ENCODE assay signal across 11 cellular contexts in genomic region chr5:77518304-77518703, GRCh38. TPM values are rescaled to one million over a fixed set of nuclear protein-coding genes. Genes with fewer than 3 reads are reported as not detected.
A peak's percentile ranks its signal among the peaks of the same experiment; 100 is the strongest.
DNase-seq lines count a peak whose midpoint lies in the region; TF ChIP-seq lines count a peak whose summit lies in the region.
"Had no signal": no experiment of that assay in that cellular context is flagged by ENCODE, and none has a peak within 500 bp of the region (broad histone marks: within the 10 kb centered on the region; RNA-seq: fewer than 3 reads in every experiment).

No MANE protein-coding gene starts in this region.

- peaks cover 2% of the 10 kb centered on the region for H3K4me1 Mint-ChIP-seq in neural progenitor cell
- H3K4me1 Mint-ChIP-seq: B cell had no signal

- no peaks in the 10 kb centered on the region for H3K9me3 ChIP-seq in neural progenitor cell (ENCODE audit: low read depth)
- H3K9me3 ChIP-seq: vagina had no signal

- H2AFZ ChIP-seq in neural progenitor cell (replicated peaks), result no peak overlapping the region

- peak; percentile 17 for DNase-seq in NCI-H2171 treated with DMSO at 0.1 percent for 48 hours (lab: John Stamatoyannopoulos, UW)
- DNase-seq in NCI-H2171 (lab: John Stamatoyannopoulos, UW), result no peak
- peak; percentile 13 for DNase-seq in MV-4-11 (lab: John Stamatoyannopoulos, UW)
- DNase-seq in neural progenitor cell (ENCODE audit: low spot score), result peak; percentile 58
- no peak for DNase-seq in activated CD4-positive, alpha-beta T cell treated with anti-CD3 and anti-CD28 coated beads, Interleukin-2, amount 50 U/mL, for 1 hour
- no peak for DNase-seq in ureter (ENCODE audit: low spot score)
- DNase-seq in activated T-cell treated with anti-CD3 and anti-CD28 coated beads for 4 hours, result no peak
- DNase-seq: activated effector memory CD4-positive, alpha-beta T cell treated with Interleukin-2 at 50 U/mL for 16 hours had no signal

- H3K36me3 Mint-ChIP-seq in neural progenitor cell, result no peaks in the 10 kb centered on the region

- no peaks in the 10 kb centered on the region for H3K27me3 Mint-ChIP-seq in neural progenitor cell (ENCODE audit: insufficient read depth, low read depth)

- H3K4me2 ChIP-seq in neural progenitor cell, result no peak overlapping the region

- no peaks in the 10 kb centered on the region for H3K36me3 ChIP-seq in neural progenitor cell
- H3K36me3 ChIP-seq: vagina had no signal

- no peak overlapping the region for H3K9ac ChIP-seq in neural progenitor cell

- no peak overlapping the region for H3K4me3 ChIP-seq in neural progenitor cell
- H3K4me3 ChIP-seq: vagina had no signal

- no peaks in the 10 kb centered on the region for H3K79me2 ChIP-seq in neural progenitor cell (ENCODE audit: low read depth)

- TF ChIP-seq CTCF in VCaP (conservative IDR thresholded peaks at IDR 0.05) (peak; percentile 50), neural progenitor cell (IDR thresholded peaks at IDR 0.05) (peak; percentile 59)

- H3K27me3 ChIP-seq in neural progenitor cell, result peaks cover 7% of the 10 kb centered on the region
- H3K27me3 ChIP-seq: vagina had no signal

- H3K27ac ChIP-seq in VCaP, result no peak overlapping the region
- H3K27ac ChIP-seq in neural progenitor cell, result no peak overlapping the region
- H3K27ac ChIP-seq: vagina had no signal

- H3K4me3 Mint-ChIP-seq in neural progenitor cell, result no peak overlapping the region
- H3K4me3 Mint-ChIP-seq: B cell had no signal

- no peaks in the 10 kb centered on the region for H4K20me1 ChIP-seq in neural progenitor cell (ENCODE audit: low read depth)

- H3F3A ChIP-seq in neural progenitor cell (ENCODE audit: low read depth), result no peaks in the 10 kb centered on the region

- peaks cover 3% of the 10 kb centered on the region for H3K4me1 ChIP-seq in neural progenitor cell
- H3K4me1 ChIP-seq: vagina had no signal

- H3K27ac Mint-ChIP-seq in neural progenitor cell, result no peak overlapping the region
- H3K27ac Mint-ChIP-seq: B cell had no signal

- no peaks in the 10 kb centered on the region for H3K9me3 Mint-ChIP-seq in neural progenitor cell

RNA-seq across cellular contexts. Expression of gene WDR41, which starts 26.2 kb away (rescaled TPM):
- total RNA-seq in neural progenitor cell (ENCODE audit: low replicate concordance), result 85.6 and 92.6 TPM in 2 replicates
- total RNA-seq in ureter, result 64.6 TPM

Comparison
In these comparisons a context has a peak if more than half of its experiments do, and no peak if none do; other contexts are left out.
1. DNase-seq: peak in NCI-H2171 treated with DMSO at 0.1 percent for 48 hours (single experiment), MV-4-11 (single experiment) and neural progenitor cell (single experiment); none in NCI-H2171 (single experiment), activated CD4-positive, alpha-beta T cell treated with anti-CD3 and anti-CD28 coated beads, Interleukin-2, amount 50 U/mL, for 1 hour (single experiment), ureter (single experiment) and activated T-cell treated with anti-CD3 and anti-CD28 coated beads for 4 hours (single experiment).